ENCODE assay signal across 21 cellular contexts in genomic region chr9:13769006-13769405, GRCh38.
DNase-seq lines count a peak whose midpoint lies in the region.
"Had no signal": no experiment of that assay in that cellular context is flagged by ENCODE, and none has a peak within 500 bp of the region (broad histone marks: within the 10 kb centered on the region; RNA-seq: fewer than 3 reads in every experiment).

No MANE protein-coding gene starts in this region.

- peak; percentile 7 for DNase-seq in DMS 273 (lab: John Stamatoyannopoulos, UW; ENCODE audit: unreplicated experiment)
- no peak for DNase-seq in DMS 273 treated with DMSO at 0.1 percent for 48 hours (lab: John Stamatoyannopoulos, UW)
- DNase-seq in occipital lobe (lab: John Stamatoyannopoulos, UW), result peak; percentile 3
- DNase-seq in substantia nigra (lab: John Stamatoyannopoulos, UW), result no peak
- DNase-seq in effector CD8-positive, alpha-beta T cell (lab: John Stamatoyannopoulos, UW), result no peak
- DNase-seq: AML-193; BE2C; C1 segment of cervical spinal cord; CD4-positive, alpha-beta memory T cell; CD4-positive, CD25-positive, alpha-beta regulatory T cell; CD8-positive, alpha-beta memory T cell; COR-L47; DMS153; DMS53; DMS79; DND-41; EL; GDM1 had no signal

- no peak overlapping the region for H3K27ac ChIP-seq in substantia nigra (ENCODE audit: low read depth, low read length, poor library complexity, severe bottlenecking)
- H3K27ac ChIP-seq: 22Rv1, A549, BLaER1 had no signal

Comparison
In these comparisons a context has a peak if more than half of its experiments do, and no peak if none do; other contexts are left out.
1. DNase-seq: peak in DMS 273 (single experiment) and occipital lobe (single experiment); none in DMS 273 treated with DMSO at 0.1 percent for 48 hours (single experiment), substantia nigra (0 of 49) and effector CD8-positive, alpha-beta T cell (single experiment).